20 cellular contexts compared by ENCODE assay signal in genomic region chr13:105907319-105908019, GRCh38.
A peak's percentile ranks its signal among the peaks of the same experiment; 100 is the strongest.
DNase-seq lines count a peak whose midpoint lies in the region; ATAC-seq, FAIRE-seq and TF ChIP-seq lines count a peak whose summit lies in the region.
"Had no signal": no experiment of that assay in that cellular context is flagged by ENCODE, and none has a peak within 500 bp of the region (broad histone marks: within the 10 kb centered on the region; RNA-seq: fewer than 3 reads in every experiment).

No MANE protein-coding gene starts in this region.

- H3K4ac ChIP-seq in H1 (replicated peaks; ENCODE audit: insufficient read length, low read depth, low read length): no peak overlapping the region

- no peaks in the 10 kb centered on the region for H3K36me3 ChIP-seq in DND-41 (ENCODE audit: insufficient read depth, low read length)
- H3K36me3 ChIP-seq in H1 (ENCODE audit: control insufficient read depth in 2 of 4, insufficient read depth in 4 of 4, low read length in 3 of 4): no peaks in the 10 kb centered on the region
- H3K36me3 ChIP-seq in pancreas: no peaks in the 10 kb centered on the region

- H3K27me3 ChIP-seq in DND-41 (ENCODE audit: insufficient read depth, low read length, poor library complexity) (no peaks in the 10 kb centered on the region), H1 (replicated peaks in 1 of 4; ENCODE audit: control insufficient read depth in 3 of 4, extremely low read depth in 1 of 4, insufficient read depth in 3 of 4, low read length in 3 of 4) (no peaks in the 10 kb centered on the region), pancreas (no peaks in the 10 kb centered on the region)

- no peak for TF ChIP-seq RAD21 in H1 (IDR thresholded peaks at IDR 0.05 in 1 of 2, conservative IDR thresholded peaks at IDR 0.05 in 1 of 2; ENCODE audit: low read depth in 2 of 2, low read length in 2 of 2)

- H3K79me1 ChIP-seq in H1 (ENCODE audit: low read depth, low read length): no peaks in the 10 kb centered on the region

- H3K4me2 ChIP-seq in DND-41 (ENCODE audit: insufficient read depth, low read length) (peak overlapping the region; percentile 65; the same call in 1 of the 2 replicates), H1 (ENCODE audit: insufficient read depth in 1 of 2, low read depth in 2 of 2, low read length in 2 of 2) (no peak overlapping the region)

- no peak overlapping the region for H4K5ac ChIP-seq in H1 (ENCODE audit: insufficient read length, low read depth, low read length)

- H4K20me1 ChIP-seq in DND-41 (ENCODE audit: insufficient read depth, low read length) (no peaks in the 10 kb centered on the region), H1 (replicated peaks in 1 of 2; ENCODE audit: control insufficient read depth in 1 of 2, insufficient read depth in 2 of 2, low read length in 2 of 2) (no peaks in the 10 kb centered on the region)

- H3K23me2 ChIP-seq in H1 (ENCODE audit: low read depth, low read length): no peaks in the 10 kb centered on the region

- no peak overlapping the region for H4K91ac ChIP-seq in H1 (replicated peaks; ENCODE audit: insufficient read length, low read length)

- H3K27ac ChIP-seq in DND-41 (ENCODE audit: low read length) (no peak overlapping the region), H1 (ENCODE audit: low read depth, low read length) (no peak overlapping the region), pancreas (no peak overlapping the region)
- H3K27ac ChIP-seq: GM23248 had no signal

- TF ChIP-seq POLR2A in H1 (IDR thresholded peaks at IDR 0.05; ENCODE audit: control extremely low read depth in 1 of 2, low read depth in 2 of 2, low read length in 2 of 2): no peak

- no peak overlapping the region for H2BK12ac ChIP-seq in H1 (ENCODE audit: low read depth, low read length)

- no peak overlapping the region for H3K14ac ChIP-seq in H1 (ENCODE audit: insufficient read length)

- peaks cover 25% of the 10 kb centered on the region for H3K4me1 ChIP-seq in DND-41 (ENCODE audit: insufficient read depth, low read length)
- no peaks in the 10 kb centered on the region for H3K4me1 ChIP-seq in H1 (replicated peaks in 1 of 4; ENCODE audit: control insufficient read depth in 3 of 4, insufficient read depth in 4 of 4, low read length in 3 of 4)
- H3K4me1 ChIP-seq in pancreas: no peaks in the 10 kb centered on the region

- POLR2A ChIA-PET in H1 (lab: Charles Lee; ENCODE audit: partially characterized antibody): no interaction called here

- H4K8ac ChIP-seq in H1 (ENCODE audit: extremely low read depth, insufficient read depth, low read length): no peak overlapping the region

- CTCF ChIA-PET in H1 (lab: Charles Lee; ENCODE audit: partially characterized antibody): no interaction called here

- no peak overlapping the region for H2BK5ac ChIP-seq in H1 (ENCODE audit: low read depth, low read length)

- no peak overlapping the region for H2BK20ac ChIP-seq in H1 (ENCODE audit: low read length)

- TF ChIP-seq CTCF in DND-41 (IDR thresholded peaks at IDR 0.05; ENCODE audit: borderline replicate concordance, extremely low read depth, low read length, poor library complexity, severe bottlenecking) (no peak), LNCaP clone FGC (IDR thresholded peaks at IDR 0.05; ENCODE audit: control insufficient read depth, extremely low read depth, insufficient read depth) (no peak), H1 (IDR thresholded peaks at IDR 0.05; ENCODE audit: control extremely low read depth in 1 of 3, insufficient read depth in 1 of 3, low read depth in 1 of 3, low read length in 3 of 3) (no peak), pancreas (IDR thresholded peaks at IDR 0.05) (no peak)

- 97% methylated on average over 3 of the region's 3 CpGs; no CpG with 5 or more reads in 1 of the 2 experiments for WGBS in H1 (ENCODE audit: extremely low coverage in 1 of 2, insufficient coverage in 1 of 2, insufficient read length in 1 of 2, insufficient replicate concordance in 2 of 2, low coverage in 1 of 2, low lambda C conversion rate in 2 of 2, missing lambda C conversion rate in 1 of 2), 2 experiments
- WGBS in pancreas, 2 donors: 84 to 93% methylated on average over 3 of the region's 3 CpGs

- ATAC-seq in DND-41 (ENCODE audit: insufficient read depth, low read depth) (no peak), pancreas (no peak), GM18909 (IDR thresholded peaks at IDR 0.05; ENCODE audit: poor library complexity, unreplicated experiment) (no peak)
- ATAC-seq: CD8-positive, alpha-beta T cell had no signal

- H3K23ac ChIP-seq in H1 (ENCODE audit: insufficient read length): no peak overlapping the region

- no peak for TF ChIP-seq EP300 in H1 (IDR thresholded peaks at IDR 0.05; ENCODE audit: borderline replicate concordance in 1 of 2, low read depth in 2 of 2, low read length in 2 of 2)

- H3K79me2 ChIP-seq in DND-41 (ENCODE audit: insufficient read depth, low read length): no peaks in the 10 kb centered on the region
- H3K79me2 ChIP-seq in H1 (ENCODE audit: control insufficient read depth in 1 of 2, insufficient read depth in 2 of 2, low read length in 2 of 2): no peaks in the 10 kb centered on the region

- H3K56ac ChIP-seq in H1 (replicated peaks; ENCODE audit: insufficient read length, low read depth, low read length): no peak overlapping the region

- H3K9me3 ChIP-seq in DND-41 (ENCODE audit: insufficient read depth, low read length, severe bottlenecking) (no peaks in the 10 kb centered on the region), H1 (ENCODE audit: insufficient read depth in 2 of 2, low read depth in 1 of 2, low read length in 1 of 2) (no peaks in the 10 kb centered on the region), pancreas (no peaks in the 10 kb centered on the region)

- H2BK15ac ChIP-seq in H1 (ENCODE audit: low read length): no peak overlapping the region

- intact Hi-C loops in pancreas (cut with DNase I): no loop called here

- H2BK120ac ChIP-seq in H1 (replicated peaks; ENCODE audit: low read depth, low read length): no peak overlapping the region

- FAIRE-seq in H1 (lab: Jason Lieb, UNC) (no peak), pancreas (lab: Jason Lieb, UNC) (peak; percentile 85)
- FAIRE-seq: HTR-8/SVneo had no signal

- H3K18ac ChIP-seq in H1 (ENCODE audit: extremely low read depth, low read length): no peak overlapping the region

- DNase-seq in DND-41: no peak
- DNase-seq in LNCaP clone FGC (ENCODE audit: low read depth): peak; percentile 2
- DNase-seq in H1 (ENCODE audit: low read depth in 1 of 2, low spot score in 2 of 2): no peak
- DNase-seq in pancreas: no peak
- no peak for DNase-seq in stimulated activated CD4-positive, alpha-beta T cell treated with anti-CD3 and anti-CD28 coated beads, Interleukin-2, amount 100 ng/mL, for 24 hours
- DNase-seq in NCI-H2081 (lab: John Stamatoyannopoulos, UW): no peak
- DNase-seq: ACHN; CD8-positive, alpha-beta T cell; GF-D8; GM23248; HCEC 1CT; NCI-H1092; NCI-H1436; NCI-H1930; NCI-H345; NCI-H524 treated with DMSO at 0.1 percent for 48 hours; OCI-M1; Right ventricle myocardium superior had no signal

- H3K9ac ChIP-seq in DND-41 (ENCODE audit: low read depth, low read length): no peak overlapping the region
- no peak overlapping the region for H3K9ac ChIP-seq in H1 (replicated peaks in 1 of 4; ENCODE audit: extremely low read depth in 1 of 4, low read depth in 3 of 4, low read length in 3 of 4)
- H3K9ac ChIP-seq: GM23248 had no signal

- H2AFZ ChIP-seq in DND-41 (ENCODE audit: low read depth, low read length) (no peak overlapping the region), H1 (ENCODE audit: low read length) (no peak overlapping the region)
- H2AFZ ChIP-seq: GM23248 had no signal

- H3K4me3 ChIP-seq in DND-41 (ENCODE audit: low read depth in 1 of 2, low read length in 2 of 2) (no peak overlapping the region; a peak in 1 of 4 replicates), LNCaP clone FGC (ENCODE audit: low read depth, low read length) (no peak overlapping the region), H1 (ENCODE audit: extremely low read depth in 1 of 4, insufficient read depth in 2 of 4, low read depth in 3 of 4, low read length in 4 of 4) (no peak overlapping the region), pancreas (no peak overlapping the region)
- H3K4me3 ChIP-seq: GM23248 had no signal

- H2AK5ac ChIP-seq in H1 (ENCODE audit: low read depth, low read length): no peak overlapping the region

TF ChIP-seq in H1, 55 proteins besides CTCF, POLR2A, EP300 and RAD21:
- peak; percentile 62; the same call in 1 of the 2 replicates for TF ChIP-seq CEBPB (IDR thresholded peaks at IDR 0.05; ENCODE audit: low read depth, low read length)
- TF ChIP-seq, protein P1, sequence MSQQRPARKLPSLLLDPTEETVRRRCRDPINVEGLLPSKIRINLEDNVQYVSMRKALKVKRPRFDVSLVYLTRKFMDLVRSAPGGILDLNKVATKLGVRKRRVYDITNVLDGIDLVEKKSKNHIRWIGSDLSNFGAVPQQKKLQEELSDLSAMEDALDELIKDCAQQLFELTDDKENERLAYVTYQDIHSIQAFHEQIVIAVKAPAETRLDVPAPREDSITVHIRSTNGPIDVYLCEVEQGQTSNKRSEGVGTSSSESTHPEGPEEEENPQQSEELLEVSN (IDR thresholded peaks at IDR 0.05): no peak
